ENCODE assay signal across 11 cellular contexts in the genomic region with DNA sequence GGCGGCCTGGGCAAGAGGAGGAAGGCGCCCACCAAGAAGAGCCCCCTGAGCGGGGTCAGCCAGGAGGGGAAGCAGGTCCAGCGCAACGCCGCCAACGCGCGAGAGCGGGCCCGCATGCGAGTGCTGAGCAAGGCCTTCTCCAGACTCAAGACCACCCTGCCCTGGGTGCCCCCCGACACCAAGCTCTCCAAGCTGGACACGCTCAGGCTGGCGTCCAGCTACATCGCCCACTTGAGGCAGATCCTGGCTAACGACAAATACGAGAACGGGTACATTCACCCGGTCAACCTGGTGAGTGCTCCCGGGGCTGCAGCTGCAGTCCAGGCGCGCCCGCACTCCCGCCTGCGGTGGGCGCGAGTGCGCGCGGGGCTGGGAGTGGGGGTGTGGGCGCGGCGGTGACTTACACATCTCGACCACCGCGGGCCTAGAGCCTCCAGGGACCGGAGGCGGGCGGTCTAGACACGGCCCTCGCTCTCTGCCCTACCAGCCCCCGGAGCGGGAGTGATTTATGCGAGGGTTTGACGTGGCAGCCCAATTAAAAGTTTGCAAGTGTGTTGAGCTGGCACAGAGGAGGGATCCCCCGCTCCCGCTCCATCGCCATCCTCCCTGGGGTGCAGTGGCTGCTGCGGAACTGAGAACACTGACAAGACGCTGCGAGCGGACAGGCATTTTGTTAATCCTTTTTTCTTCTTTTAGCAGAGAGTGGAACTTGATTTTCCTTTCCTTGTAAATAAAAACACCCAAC. TPM values are rescaled to one million over a fixed set of nuclear protein-coding genes. Genes with fewer than 3 reads are reported as not detected.
A peak's percentile ranks its signal among the peaks of the same experiment; 100 is the strongest.
DNase-seq lines count a peak whose midpoint lies in the region; ATAC-seq, FAIRE-seq and TF ChIP-seq lines count a peak whose summit lies in the region.
"Had no signal": no experiment of that assay in that cellular context is flagged by ENCODE, and none has a peak within 500 bp of the region (broad histone marks: within the 10 kb centered on the region; RNA-seq: fewer than 3 reads in every experiment).

No MANE protein-coding gene starts in this region.

- peak; percentile 65 for FAIRE-seq in HTR-8/SVneo (lab: Jason Lieb, UNC)
- FAIRE-seq: GM12878 had no signal

- peaks cover 0 to 38% of the 10 kb centered on the region in 2 donors for H3K27me3 ChIP-seq in body of pancreas
- H3K27me3 ChIP-seq in iPS-20b (ENCODE audit: insufficient read depth, low read length) = peaks cover 92% of the 10 kb centered on the region
- H3K27me3 ChIP-seq in skeletal muscle tissue (ENCODE audit: control insufficient read depth in 3 of 3, insufficient read depth in 3 of 3, low read length in 3 of 3) = peaks cover 48 to 62% (median 59%) of the 10 kb centered on the region in 3 donors

- H3K9ac ChIP-seq in iPS-20b (ENCODE audit: low read depth, low read length) (no peak overlapping the region), skeletal muscle tissue (ENCODE audit: low read depth in 1 of 3, low read length in 3 of 3) (no peak overlapping the region)

- peak; percentile 21 for ATAC-seq in body of pancreas
- ATAC-seq in HG02588 (IDR thresholded peaks at IDR 0.05; ENCODE audit: unreplicated experiment) = no peak
- ATAC-seq in GM21390 (IDR thresholded peaks at IDR 0.05; ENCODE audit: unreplicated experiment) = no peak
- ATAC-seq: GM12878 had no signal

- intact Hi-C loops in body of pancreas (cut with DNase I) = no loop called here

- DNase-seq in HTR-8/SVneo (ENCODE audit: insufficient read length, low spot score) (peak; percentile 56), body of pancreas (no peak), NCI-H2227 (lab: John Stamatoyannopoulos, UW; ENCODE audit: unreplicated experiment) (no peak)
- no peak for DNase-seq in activated CD4-positive, CD25-positive, alpha-beta regulatory T cell treated with anti-CD3 and anti-CD28 coated beads, Interleukin-2, amount 50 U/mL, for 72 hours
- DNase-seq: SHP77; stimulated activated CD4-positive, alpha-beta T cell treated with anti-CD3 and anti-CD28 coated beads, Interleukin-12 subunit alpha, Interleukin-12 subunit beta, amount 100 ng/mL, for 4 hours had no signal

- H3K9me3 ChIP-seq in body of pancreas (no peaks in the 10 kb centered on the region), iPS-20b (ENCODE audit: insufficient read depth, low read depth, low read length) (no peaks in the 10 kb centered on the region; the same call in 1 of the 2 replicates), skeletal muscle tissue (ENCODE audit: control insufficient read depth in 3 of 3, low read length in 3 of 3) (no peaks in the 10 kb centered on the region)

- no peaks in the 10 kb centered on the region for H3K36me3 ChIP-seq in body of pancreas (replicated peaks in 1 of 2; ENCODE audit: insufficient read depth in 1 of 2, low read depth in 2 of 2)
- no peaks in the 10 kb centered on the region for H3K36me3 ChIP-seq in iPS-20b (ENCODE audit: insufficient read depth, low read depth, low read length)
- no peaks in the 10 kb centered on the region for H3K36me3 ChIP-seq in skeletal muscle tissue (ENCODE audit: control insufficient read depth in 3 of 3, insufficient read depth in 3 of 3, low read length in 3 of 3)

- H3K4me3 ChIP-seq in body of pancreas (no peak overlapping the region), iPS-20b (ENCODE audit: low read length) (peak overlapping the region; percentile 76), skeletal muscle tissue (ENCODE audit: low read length in 3 of 3) (peak overlapping the region; percentile 23 to 68 (median 50))
- H3K4me3 ChIP-seq: GM12878 had no signal

- WGBS in body of pancreas, 2 donors = 8 to 19% methylated on average over 16 to 53 of the region's 53 CpGs

- TF ChIP-seq CTCF in body of pancreas (IDR thresholded peaks at IDR 0.05) = no peak

- H3K27ac ChIP-seq in body of pancreas (peak overlapping the region in 3 of 4 donors; percentile 14 to 49 (median 26)), iPS-20b (ENCODE audit: low read length) (no peak overlapping the region), skeletal muscle tissue (ENCODE audit: low read depth, low read length) (no peak overlapping the region)

- no peak for TF ChIP-seq POLR2A in body of pancreas (IDR thresholded peaks at IDR 0.05)

- H3K4me1 ChIP-seq in body of pancreas (peaks cover 17% of the 10 kb centered on the region), iPS-20b (ENCODE audit: insufficient read depth, low read length) (peaks cover 11% of the 10 kb centered on the region; the same call in 1 of the 2 replicates), skeletal muscle tissue (ENCODE audit: control insufficient read depth in 3 of 3, insufficient read depth in 3 of 3, low read length in 3 of 3) (peaks cover 4 to 15% (median 10%) of the 10 kb centered on the region in 3 donors)

RNA-seq across cellular contexts. Expression of a gene that starts 0.8 kb away (rescaled TPM):
- total RNA-seq in body of pancreas (1 to 10 TPM; 1.3 to 2.3 TPM), skeletal muscle tissue (not detected)

Comparison
In these comparisons a context has a peak if more than half of its experiments do, and no peak if none do; other contexts are left out.
1. H3K27ac ChIP-seq: peak in body of pancreas (3 of 4); none in iPS-20b (single experiment) and skeletal muscle tissue (single experiment).
2. H3K4me3 ChIP-seq: peak in iPS-20b (single experiment) and skeletal muscle tissue (3 of 3); none in body of pancreas (0 of 2).